Comparison of ENCODE assay signal across 24 cellular contexts in the genomic region with DNA sequence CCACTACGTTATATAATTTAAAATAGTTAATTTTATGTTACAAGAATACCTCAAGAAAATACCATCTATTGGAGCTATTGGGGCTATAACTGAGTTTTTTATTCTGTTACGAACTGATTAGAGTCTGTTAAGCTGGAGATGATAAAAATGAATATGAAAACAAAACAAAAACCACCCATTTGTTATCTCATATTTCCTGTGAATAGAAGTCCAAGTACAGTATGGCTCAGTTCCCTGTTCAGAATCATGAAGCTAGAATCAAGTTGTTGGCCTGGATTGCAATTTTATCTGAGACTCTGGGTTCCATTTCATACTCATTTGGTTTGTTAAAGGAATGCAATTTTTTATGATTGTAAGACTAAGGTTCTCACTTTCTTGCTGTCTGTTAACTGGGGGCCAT.
DNase-seq lines count a peak whose midpoint lies in the region; ATAC-seq and TF ChIP-seq lines count a peak whose summit lies in the region.
"Had no signal": no experiment of that assay in that cellular context is flagged by ENCODE, and none has a peak within 500 bp of the region (broad histone marks: within the 10 kb centered on the region; RNA-seq: fewer than 3 reads in every experiment).

No MANE protein-coding gene starts in this region.

- H3K4me2 ChIP-seq in SU-DHL-6 (ENCODE audit: low read depth, low read length, poor library complexity, severe bottlenecking) (no peak overlapping the region), osteoblast (ENCODE audit: insufficient read depth, low read length) (no peak overlapping the region)
- H3K4me2 ChIP-seq: A549; BLaER1 treated with 17β-estradiol and CSF1 and Interleukin-3, amounts not matched to agents 10 nM and 100 nM had no signal

- no peaks in the 10 kb centered on the region for H3K36me3 Mint-ChIP-seq in activated T-cell treated with anti-CD3 and anti-CD28 coated beads, Interleukin-2, amount 50 U/mL, for 24 hours (ENCODE audit: low read depth)
- H3K36me3 Mint-ChIP-seq: CD14-positive monocyte; CD8-positive, alpha-beta memory T cell had no signal

- H3K9ac ChIP-seq in SU-DHL-6 (ENCODE audit: low read length): no peak overlapping the region
- H3K9ac ChIP-seq: BLaER1 treated with 17β-estradiol and CSF1 and Interleukin-3, amounts not matched to agents 10 nM and 100 nM; GM23248 had no signal

- H3K4me1 ChIP-seq in osteoblast (ENCODE audit: insufficient read depth, low read length): no peaks in the 10 kb centered on the region
- H3K4me1 ChIP-seq: A549; BE2C; BLaER1 treated with 17β-estradiol and CSF1 and Interleukin-3, amounts not matched to agents 10 nM and 100 nM had no signal

- H3K9me3 ChIP-seq in SU-DHL-6 (ENCODE audit: insufficient read depth, low read length): no peaks in the 10 kb centered on the region
- H3K9me3 ChIP-seq in osteoblast (ENCODE audit: low read depth, low read length): no peaks in the 10 kb centered on the region
- H3K9me3 ChIP-seq: A549, BE2C had no signal

- H3K27ac Mint-ChIP-seq in activated T-cell treated with anti-CD3 and anti-CD28 coated beads, Interleukin-2, amount 50 U/mL, for 24 hours: no peak overlapping the region
- H3K27ac Mint-ChIP-seq: CD4-positive, alpha-beta T cell; CD8-positive, alpha-beta memory T cell had no signal

- H3F3A ChIP-seq in SU-DHL-6 (ENCODE audit: insufficient read depth): no peaks in the 10 kb centered on the region

- no peaks in the 10 kb centered on the region for H3K9me2 ChIP-seq in SU-DHL-6 (replicated peaks; ENCODE audit: insufficient read depth, low read length)

- no peaks in the 10 kb centered on the region for H3K36me3 ChIP-seq in SU-DHL-6 (ENCODE audit: low read length)
- H3K36me3 ChIP-seq in osteoblast (ENCODE audit: insufficient read depth, low read length): no peaks in the 10 kb centered on the region
- H3K36me3 ChIP-seq: BE2C; BLaER1 treated with 17β-estradiol and CSF1 and Interleukin-3, amounts not matched to agents 10 nM and 100 nM had no signal

- H3K4me3 Mint-ChIP-seq in activated T-cell treated with anti-CD3 and anti-CD28 coated beads, Interleukin-2, amount 50 U/mL, for 24 hours: no peak overlapping the region
- H3K4me3 Mint-ChIP-seq: CD14-positive monocyte; CD4-positive, alpha-beta T cell; CD8-positive, alpha-beta memory T cell had no signal

- no peaks in the 10 kb centered on the region for H3K27me3 Mint-ChIP-seq in activated T-cell treated with anti-CD3 and anti-CD28 coated beads, Interleukin-2, amount 50 U/mL, for 24 hours
- H3K27me3 Mint-ChIP-seq: CD4-positive, alpha-beta T cell had no signal

- H4K20me1 ChIP-seq in SU-DHL-6 (ENCODE audit: low read depth, low read length) (no peaks in the 10 kb centered on the region), osteoblast (ENCODE audit: insufficient read depth, low read length) (no peaks in the 10 kb centered on the region)
- H4K20me1 ChIP-seq: BLaER1 treated with 17β-estradiol and CSF1 and Interleukin-3, amounts not matched to agents 10 nM and 100 nM had no signal

- H2AFZ ChIP-seq in SU-DHL-6 (ENCODE audit: low read depth, low read length, severe bottlenecking) (peak overlapping the region; percentile 41), osteoblast (ENCODE audit: low read length) (peak overlapping the region; percentile 28)
- H2AFZ ChIP-seq: GM23248 had no signal

- no peak for DNase-seq in osteoblast (ENCODE audit: insufficient read length, low spot score, missing footprints)
- no peak for DNase-seq in activated T-cell treated with anti-CD3 and anti-CD28 coated beads, Interleukin-2, amount 50 U/mL, for 24 hours
- DNase-seq in NCI-H748 (lab: John Stamatoyannopoulos, UW; ENCODE audit: unreplicated experiment): no peak
- DNase-seq: 8988T; ACHN; AML-193; BE2C; CD4-positive, alpha-beta T cell; CD8-positive, alpha-beta memory T cell; DMS 273 treated with DMSO at 0.1 percent for 48 hours; DMS79; EL; GDM1; GM23248; H7; HCEC 1CT had no signal

- no peaks in the 10 kb centered on the region for H3K4me1 Mint-ChIP-seq in activated T-cell treated with anti-CD3 and anti-CD28 coated beads, Interleukin-2, amount 50 U/mL, for 24 hours (ENCODE audit: low read depth)
- H3K4me1 Mint-ChIP-seq: CD14-positive monocyte; CD8-positive, alpha-beta memory T cell had no signal

- H3K79me2 ChIP-seq in SU-DHL-6 (ENCODE audit: insufficient read depth, low read length) (no peaks in the 10 kb centered on the region), osteoblast (ENCODE audit: insufficient read depth, low read length) (no peaks in the 10 kb centered on the region)

- no peak overlapping the region for H3K4me3 ChIP-seq in SU-DHL-6 (ENCODE audit: insufficient read depth, low read length, poor library complexity, severe bottlenecking)
- H3K4me3 ChIP-seq in osteoblast (ENCODE audit: insufficient read depth, low read length): no peak overlapping the region
- H3K4me3 ChIP-seq: A549; BLaER1 treated with 17β-estradiol and CSF1 and Interleukin-3, amounts not matched to agents 10 nM and 100 nM; GM12878; GM23248 had no signal

- H3K27ac ChIP-seq in SU-DHL-6 (ENCODE audit: low read depth, low read length) (no peak overlapping the region), osteoblast (ENCODE audit: low read depth, low read length) (no peak overlapping the region)
- H3K27ac ChIP-seq: A549; BLaER1 treated with 17β-estradiol and CSF1 and Interleukin-3, amounts not matched to agents 10 nM and 100 nM; GM23248 had no signal

- H3K27me3 ChIP-seq in SU-DHL-6 (ENCODE audit: low read length) (no peaks in the 10 kb centered on the region), osteoblast (ENCODE audit: insufficient read depth, low read length) (no peaks in the 10 kb centered on the region)
- H3K27me3 ChIP-seq: BE2C; BLaER1 treated with 17β-estradiol and CSF1 and Interleukin-3, amounts not matched to agents 10 nM and 100 nM had no signal

- TF ChIP-seq CTCF in SU-DHL-6 (IDR thresholded peaks at IDR 0.05; ENCODE audit: insufficient read depth, low read length, poor library complexity, severe bottlenecking) (no peak), osteoblast (IDR thresholded peaks at IDR 0.05; ENCODE audit: extremely low read depth, low read depth, low read length) (no peak)

- ATAC-seq in GM18867 (IDR thresholded peaks at IDR 0.05; ENCODE audit: unreplicated experiment): peak; percentile 62
- ATAC-seq in HG03432 (IDR thresholded peaks at IDR 0.05; ENCODE audit: unreplicated experiment): peak; percentile 51
- ATAC-seq in GM21717 (IDR thresholded peaks at IDR 0.05; ENCODE audit: unreplicated experiment): no peak
- ATAC-seq: A549, GM12878 had no signal

- peaks cover 19% of the 10 kb centered on the region for H3K9me3 Mint-ChIP-seq in activated T-cell treated with anti-CD3 and anti-CD28 coated beads, Interleukin-2, amount 50 U/mL, for 24 hours
